Comparison of ENCODE assay signal across 13 cellular contexts in the genomic region with DNA sequence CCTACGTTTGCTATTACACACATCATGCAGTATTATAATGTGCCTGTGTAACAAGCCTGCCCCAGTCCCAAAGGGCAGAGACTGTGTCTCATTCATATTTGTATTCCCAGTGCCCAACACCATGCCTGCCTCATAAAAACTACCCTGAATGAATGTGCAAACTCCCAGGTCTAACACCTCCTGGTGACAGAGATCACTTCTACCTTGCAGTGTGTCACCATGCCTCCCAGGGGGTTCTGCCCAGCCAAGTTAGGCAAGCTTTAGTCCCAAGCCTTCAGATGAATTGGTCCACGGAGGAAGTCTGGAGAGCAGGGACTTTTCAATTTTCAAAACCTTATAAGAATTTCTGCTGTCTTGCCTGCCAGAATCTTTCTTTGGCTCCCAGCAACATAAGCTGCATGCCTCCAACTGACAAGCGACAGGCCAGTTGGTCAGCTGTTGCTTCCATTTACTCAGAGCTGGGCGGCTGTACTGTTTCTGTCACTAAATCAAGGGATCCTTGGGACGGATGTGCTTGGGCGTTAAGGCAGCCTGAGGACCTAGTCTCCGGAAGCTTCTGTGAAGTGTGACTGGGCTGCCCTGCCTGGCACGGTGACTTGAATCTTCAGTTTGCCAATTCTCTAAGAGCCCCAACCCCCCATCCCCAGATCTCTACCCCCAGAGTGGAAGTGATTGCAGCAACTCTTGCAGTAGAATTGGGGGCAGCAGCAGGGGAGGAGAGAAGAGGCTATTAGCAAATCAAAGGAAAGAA. TPM values are rescaled to one million over a fixed set of nuclear protein-coding genes. Genes with fewer than 3 reads are reported as not detected.
DNase-seq lines count a peak whose midpoint lies in the region; ATAC-seq and TF ChIP-seq lines count a peak whose summit lies in the region.
"Had no signal": no experiment of that assay in that cellular context is flagged by ENCODE, and none has a peak within 500 bp of the region (broad histone marks: within the 10 kb centered on the region; RNA-seq: fewer than 3 reads in every experiment).

No MANE protein-coding gene starts in this region.

- no peaks in the 10 kb centered on the region for H3K36me3 Mint-ChIP-seq in stimulated activated effector memory CD8-positive, alpha-beta T cell treated with anti-CD3 and anti-CD28 coated beads, Interleukin-12 subunit alpha, Interleukin-12 subunit beta, amount 100 ng/mL, for 72 hours

- no peak overlapping the region for H3K4me3 Mint-ChIP-seq in stimulated activated effector memory CD8-positive, alpha-beta T cell treated with anti-CD3 and anti-CD28 coated beads, Interleukin-12 subunit alpha, Interleukin-12 subunit beta, amount 100 ng/mL, for 72 hours

- H3K4me1 Mint-ChIP-seq in stimulated activated effector memory CD8-positive, alpha-beta T cell treated with anti-CD3 and anti-CD28 coated beads, Interleukin-12 subunit alpha, Interleukin-12 subunit beta, amount 100 ng/mL, for 72 hours = no peaks in the 10 kb centered on the region

- intact Hi-C loops in colonic mucosa (cut with DNase I) = no loop called here

- peaks cover 27% of the 10 kb centered on the region for H3K27me3 ChIP-seq in colonic mucosa

- TF ChIP-seq CTCF in coronary artery (IDR thresholded peaks at IDR 0.05) = no peak
- no peak for TF ChIP-seq CTCF in colonic mucosa (IDR thresholded peaks at IDR 0.05)

- H3K27ac ChIP-seq in coronary artery (peak overlapping the region in 1 of 2 donors; percentile 2), colonic mucosa (no peak overlapping the region)
- H3K27ac ChIP-seq: KMS-11 had no signal

- no peaks in the 10 kb centered on the region for H3K9me3 ChIP-seq in colonic mucosa
- H3K9me3 ChIP-seq: spleen had no signal

- no peaks in the 10 kb centered on the region for H3K36me3 ChIP-seq in colonic mucosa
- H3K36me3 ChIP-seq: spleen had no signal

- no peaks in the 10 kb centered on the region for H3K9me3 Mint-ChIP-seq in stimulated activated effector memory CD8-positive, alpha-beta T cell treated with anti-CD3 and anti-CD28 coated beads, Interleukin-12 subunit alpha, Interleukin-12 subunit beta, amount 100 ng/mL, for 72 hours

- H3K9ac ChIP-seq in colonic mucosa (ENCODE audit: low read depth in 2 of 2, low read length in 2 of 2) = peak overlapping the region in 1 of 2 donors; percentile 19
- H3K9ac ChIP-seq: KMS-11 had no signal

- H3K27ac Mint-ChIP-seq in stimulated activated effector memory CD8-positive, alpha-beta T cell treated with anti-CD3 and anti-CD28 coated beads, Interleukin-12 subunit alpha, Interleukin-12 subunit beta, amount 100 ng/mL, for 72 hours = no peak overlapping the region

- DNase-seq in NCI-H748 treated with DMSO at 0.1 percent for 48 hours (lab: John Stamatoyannopoulos, UW) = peak; percentile 40
- no peak for DNase-seq in coronary artery (ENCODE audit: low spot score)
- DNase-seq in left lobe of liver (ENCODE audit: low spot score) = no peak
- no peak for DNase-seq in stimulated activated effector memory CD8-positive, alpha-beta T cell treated with anti-CD3 and anti-CD28 coated beads, Interleukin-12 subunit alpha, Interleukin-12 subunit beta, amount 100 ng/mL, for 72 hours (ENCODE audit: low spot score in 2 of 2)
- no peak for DNase-seq in NCI-H524 treated with DMSO at 0.1 percent for 48 hours (lab: John Stamatoyannopoulos, UW)
- DNase-seq in colonic mucosa = no peak
- DNase-seq: activated CD4-positive, alpha-beta T cell treated with anti-CD3 and anti-CD28 coated beads, Interleukin-2, amount 50 U/mL, for 48 hours; DMS53; spleen had no signal

- no peaks in the 10 kb centered on the region for H3K4me1 ChIP-seq in colonic mucosa

- ATAC-seq in left lobe of liver = peak; percentile 23
- ATAC-seq in stimulated activated effector memory CD8-positive, alpha-beta T cell treated with anti-CD3 and anti-CD28 coated beads, Interleukin-12 subunit alpha, Interleukin-12 subunit beta, amount 100 ng/mL, for 72 hours = peak; percentile 47
- ATAC-seq in HG02840 (IDR thresholded peaks at IDR 0.05; ENCODE audit: low FRiP score, unreplicated experiment) = no peak
- ATAC-seq in HG02678 (IDR thresholded peaks at IDR 0.05; ENCODE audit: unreplicated experiment) = no peak

- peak overlapping the region; percentile 29 for H3K4me3 ChIP-seq in coronary artery
- no peak overlapping the region for H3K4me3 ChIP-seq in colonic mucosa

RNA-seq across cellular contexts. Expression of a gene that starts 1.2 kb away (rescaled TPM):
- total RNA-seq in left lobe of liver (0.55 TPM), colonic mucosa (under 1 TPM; 0.20 to 0.74 TPM)
- total RNA-seq: lung microvascular endothelial cell had no signal

Comparison
In these comparisons a context has a peak if more than half of its experiments do, and no peak if none do; other contexts are left out.
1. ATAC-seq: peak in left lobe of liver (single experiment) and stimulated activated effector memory CD8-positive, alpha-beta T cell treated with anti-CD3 and anti-CD28 coated beads, Interleukin-12 subunit alpha, Interleukin-12 subunit beta, amount 100 ng/mL, for 72 hours (single experiment); none in HG02840 (single experiment) and HG02678 (single experiment).